1 cellular context compared by ENCODE assay signal in genomic region chr11:61609000-61609969, GRCh38.
TF ChIP-seq lines count a peak whose summit lies in the region.

No MANE protein-coding gene starts in this region.

TF ChIP-seq in HepG2, 621 proteins besides CTCF, POLR2A, EP300 and RAD21 (continued from another document and continues in another):
- no peak for TF ChIP-seq KAT7 (CRISPR knock-in tag; IDR thresholded peaks at IDR 0.05; ENCODE audit: borderline replicate concordance)
- TF ChIP-seq ZNF263 (CRISPR knock-in tag; IDR thresholded peaks at IDR 0.05) = no peak; the same call in 1 of the 2 replicates
- TF ChIP-seq HNRNPUL1 (IDR thresholded peaks at IDR 0.05; ENCODE audit: low read depth, low read length) = no peak
- TF ChIP-seq RFX5 (IDR thresholded peaks at IDR 0.05; ENCODE audit: low read depth, low read length) = peak; percentile 69; the same call in 1 of the 2 replicates
- no peak for TF ChIP-seq ZNF562 (CRISPR knock-in tag; IDR thresholded peaks at IDR 0.05; ENCODE audit: borderline replicate concordance)
- no peak for TF ChIP-seq ZNF446 (CRISPR knock-in tag; IDR thresholded peaks at IDR 0.05)
- TF ChIP-seq ZNF282 (IDR thresholded peaks at IDR 0.05; ENCODE audit: partially characterized antibody) = no peak
- no peak for TF ChIP-seq SMARCC2 (IDR thresholded peaks at IDR 0.05)
- peak; percentile 88; the same call in 1 of the 2 replicates for TF ChIP-seq MEIS1 (CRISPR knock-in tag; IDR thresholded peaks at IDR 0.05; ENCODE audit: borderline replicate concordance)
- peak; percentile 57; the same call in 1 of the 2 replicates for TF ChIP-seq ZNF33A (CRISPR knock-in tag; IDR thresholded peaks at IDR 0.05; ENCODE audit: borderline replicate concordance)
- TF ChIP-seq, protein P1, sequence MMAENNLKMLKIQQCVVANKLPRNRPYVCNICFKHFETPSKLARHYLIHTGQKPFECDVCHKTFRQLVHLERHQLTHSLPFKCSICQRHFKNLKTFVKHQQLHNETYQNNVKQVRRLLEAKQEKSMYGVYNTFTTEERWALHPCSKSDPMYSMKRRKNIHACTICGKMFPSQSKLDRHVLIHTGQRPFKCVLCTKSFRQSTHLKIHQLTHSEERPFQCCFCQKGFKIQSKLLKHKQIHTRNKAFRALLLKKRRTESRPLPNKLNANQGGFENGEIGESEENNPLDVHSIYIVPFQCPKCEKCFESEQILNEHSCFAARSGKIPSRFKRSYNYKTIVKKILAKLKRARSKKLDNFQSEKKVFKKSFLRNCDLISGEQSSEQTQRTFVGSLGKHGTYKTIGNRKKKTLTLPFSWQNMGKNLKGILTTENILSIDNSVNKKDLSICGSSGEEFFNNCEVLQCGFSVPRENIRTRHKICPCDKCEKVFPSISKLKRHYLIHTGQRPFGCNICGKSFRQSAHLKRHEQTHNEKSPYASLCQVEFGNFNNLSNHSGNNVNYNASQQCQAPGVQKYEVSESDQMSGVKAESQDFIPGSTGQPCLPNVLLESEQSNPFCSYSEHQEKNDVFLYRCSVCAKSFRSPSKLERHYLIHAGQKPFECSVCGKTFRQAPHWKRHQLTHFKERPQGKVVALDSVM (CRISPR knock-in tag; IDR thresholded peaks at IDR 0.05) = peak; percentile 85
- no peak for TF ChIP-seq ZSCAN30 (CRISPR knock-in tag; IDR thresholded peaks at IDR 0.05)
- no peak for TF ChIP-seq ZNF782 (CRISPR knock-in tag; IDR thresholded peaks at IDR 0.05; ENCODE audit: borderline replicate concordance)
- TF ChIP-seq FOXM1 (CRISPR knock-in tag; IDR thresholded peaks at IDR 0.05) = no peak
- no peak for TF ChIP-seq RBM22 (optimal IDR thresholded peaks at IDR 0.05; ENCODE audit: low read length)
- peak; percentile 51; the same call in 1 of the 2 replicates for TF ChIP-seq THRA (CRISPR knock-in tag; IDR thresholded peaks at IDR 0.05; ENCODE audit: borderline replicate concordance)
- peak; percentile 99 for TF ChIP-seq PITX1 (CRISPR knock-in tag; IDR thresholded peaks at IDR 0.05)
- no peak for TF ChIP-seq ZKSCAN1 (IDR thresholded peaks at IDR 0.05; ENCODE audit: low read length)
- TF ChIP-seq SUZ12 (IDR thresholded peaks at IDR 0.05; ENCODE audit: low read depth, low read length) = no peak
- TF ChIP-seq PRDM10 (CRISPR knock-in tag; IDR thresholded peaks at IDR 0.05; ENCODE audit: low read depth) = no peak
- TF ChIP-seq ELF4 (CRISPR knock-in tag; IDR thresholded peaks at IDR 0.05; ENCODE audit: borderline replicate concordance) = no peak
- TF ChIP-seq ZNF605 (CRISPR knock-in tag; IDR thresholded peaks at IDR 0.05) = peak; percentile 94
- TF ChIP-seq ZNF644 (CRISPR knock-in tag; IDR thresholded peaks at IDR 0.05; ENCODE audit: low read depth) = peak; percentile 72
- peak; percentile 53; the same call in 1 of the 2 replicates for TF ChIP-seq HNF4G (IDR thresholded peaks at IDR 0.05; ENCODE audit: borderline replicate concordance, low read depth, low read length)
- TF ChIP-seq HNF4G (CRISPR knock-in tag; IDR thresholded peaks at IDR 0.05; ENCODE audit: borderline replicate concordance, low read depth) = peak; percentile 50; the same call in 1 of the 2 replicates
- no peak for TF ChIP-seq ZNF552 (CRISPR knock-in tag; IDR thresholded peaks at IDR 0.05; ENCODE audit: borderline replicate concordance)
- no peak for TF ChIP-seq PLRG1 (conservative IDR thresholded peaks at IDR 0.05)
- 0 out of 2 replicates have a peak, but pooled peaks have one; percentile 70 for TF ChIP-seq HOXA9 (CRISPR knock-in tag; IDR thresholded peaks at IDR 0.05; ENCODE audit: borderline replicate concordance)
- no peak for TF ChIP-seq SMC3 (IDR thresholded peaks at IDR 0.05; ENCODE audit: low read length)
- TF ChIP-seq GLI4 (CRISPR knock-in tag; IDR thresholded peaks at IDR 0.05; ENCODE audit: borderline replicate concordance) = peak; percentile 80; the same call in 1 of the 2 replicates
- TF ChIP-seq, protein P2, sequence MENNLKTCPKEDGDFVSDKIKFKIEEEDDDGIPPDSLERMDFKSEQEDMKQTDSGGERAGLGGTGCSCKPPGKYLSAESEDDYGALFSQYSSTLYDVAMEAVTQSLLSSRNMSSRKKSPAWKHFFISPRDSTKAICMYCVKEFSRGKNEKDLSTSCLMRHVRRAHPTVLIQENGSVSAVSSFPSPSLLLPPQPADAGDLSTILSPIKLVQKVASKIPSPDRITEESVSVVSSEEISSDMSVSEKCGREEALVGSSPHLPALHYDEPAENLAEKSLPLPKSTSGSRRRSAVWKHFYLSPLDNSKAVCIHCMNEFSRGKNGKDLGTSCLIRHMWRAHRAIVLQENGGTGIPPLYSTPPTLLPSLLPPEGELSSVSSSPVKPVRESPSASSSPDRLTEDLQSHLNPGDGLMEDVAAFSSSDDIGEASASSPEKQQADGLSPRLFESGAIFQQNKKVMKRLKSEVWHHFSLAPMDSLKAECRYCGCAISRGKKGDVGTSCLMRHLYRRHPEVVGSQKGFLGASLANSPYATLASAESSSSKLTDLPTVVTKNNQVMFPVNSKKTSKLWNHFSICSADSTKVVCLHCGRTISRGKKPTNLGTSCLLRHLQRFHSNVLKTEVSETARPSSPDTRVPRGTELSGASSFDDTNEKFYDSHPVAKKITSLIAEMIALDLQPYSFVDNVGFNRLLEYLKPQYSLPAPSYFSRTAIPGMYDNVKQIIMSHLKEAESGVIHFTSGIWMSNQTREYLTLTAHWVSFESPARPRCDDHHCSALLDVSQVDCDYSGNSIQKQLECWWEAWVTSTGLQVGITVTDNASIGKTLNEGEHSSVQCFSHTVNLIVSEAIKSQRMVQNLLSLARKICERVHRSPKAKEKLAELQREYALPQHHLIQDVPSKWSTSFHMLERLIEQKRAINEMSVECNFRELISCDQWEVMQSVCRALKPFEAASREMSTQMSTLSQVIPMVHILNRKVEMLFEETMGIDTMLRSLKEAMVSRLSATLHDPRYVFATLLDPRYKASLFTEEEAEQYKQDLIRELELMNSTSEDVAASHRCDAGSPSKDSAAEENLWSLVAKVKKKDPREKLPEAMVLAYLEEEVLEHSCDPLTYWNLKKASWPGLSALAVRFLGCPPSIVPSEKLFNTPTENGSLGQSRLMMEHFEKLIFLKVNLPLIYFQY (CRISPR knock-in tag; IDR thresholded peaks at IDR 0.05; ENCODE audit: borderline replicate concordance) = peak; percentile 76; the same call in 1 of the 2 replicates
- peak; percentile 11; the same call in 1 of the 2 replicates for TF ChIP-seq KDM2A (CRISPR knock-in tag; IDR thresholded peaks at IDR 0.05; ENCODE audit: borderline replicate concordance, low read depth)
- TF ChIP-seq ZNF274 (CRISPR knock-in tag; IDR thresholded peaks at IDR 0.05) = peak; percentile 65; the same call in 1 of the 2 replicates
- TF ChIP-seq NONO (IDR thresholded peaks at IDR 0.05) = no peak
- peak; percentile 91 for TF ChIP-seq NONO (CRISPR knock-in tag; conservative IDR thresholded peaks at IDR 0.05)
- TF ChIP-seq ZNF75D (CRISPR knock-in tag; IDR thresholded peaks at IDR 0.05; ENCODE audit: borderline replicate concordance) = no peak
- TF ChIP-seq BORCS8-MEF2B (CRISPR knock-in tag; IDR thresholded peaks at IDR 0.05) = 0 out of 2 replicates have a peak, but pooled peaks have one; percentile 30
- peak; percentile 71; the same call in 1 of the 2 replicates for TF ChIP-seq ZBTB7A (CRISPR knock-in tag; IDR thresholded peaks at IDR 0.05)
- no peak for TF ChIP-seq ZNF124 (CRISPR knock-in tag; IDR thresholded peaks at IDR 0.05)
- TF ChIP-seq ZNF772 (CRISPR knock-in tag; IDR thresholded peaks at IDR 0.05) = peak; percentile 81
- TF ChIP-seq NR2F2 (IDR thresholded peaks at IDR 0.05; ENCODE audit: borderline replicate concordance, low read depth) = peak; percentile 84
- TF ChIP-seq ZMYM3 (CRISPR knock-in tag; IDR thresholded peaks at IDR 0.05) = peak; percentile 94
- no peak for TF ChIP-seq MAZ (IDR thresholded peaks at IDR 0.05; ENCODE audit: borderline replicate concordance, low read depth, low read length)
- TF ChIP-seq MAZ (CRISPR knock-in tag; IDR thresholded peaks at IDR 0.05; ENCODE audit: low read depth) = peak; percentile 80; the same call in 1 of the 2 replicates
- TF ChIP-seq KLF15 (CRISPR knock-in tag; IDR thresholded peaks at IDR 0.05; ENCODE audit: borderline replicate concordance) = no peak
- TF ChIP-seq ZNF883 (CRISPR knock-in tag; IDR thresholded peaks at IDR 0.05; ENCODE audit: not compliant biosample characterization) = peak; percentile 63
- peak; percentile 70 for TF ChIP-seq POLR2G (IDR thresholded peaks at IDR 0.05; ENCODE audit: low read depth, low read length)
- TF ChIP-seq, protein P3, sequence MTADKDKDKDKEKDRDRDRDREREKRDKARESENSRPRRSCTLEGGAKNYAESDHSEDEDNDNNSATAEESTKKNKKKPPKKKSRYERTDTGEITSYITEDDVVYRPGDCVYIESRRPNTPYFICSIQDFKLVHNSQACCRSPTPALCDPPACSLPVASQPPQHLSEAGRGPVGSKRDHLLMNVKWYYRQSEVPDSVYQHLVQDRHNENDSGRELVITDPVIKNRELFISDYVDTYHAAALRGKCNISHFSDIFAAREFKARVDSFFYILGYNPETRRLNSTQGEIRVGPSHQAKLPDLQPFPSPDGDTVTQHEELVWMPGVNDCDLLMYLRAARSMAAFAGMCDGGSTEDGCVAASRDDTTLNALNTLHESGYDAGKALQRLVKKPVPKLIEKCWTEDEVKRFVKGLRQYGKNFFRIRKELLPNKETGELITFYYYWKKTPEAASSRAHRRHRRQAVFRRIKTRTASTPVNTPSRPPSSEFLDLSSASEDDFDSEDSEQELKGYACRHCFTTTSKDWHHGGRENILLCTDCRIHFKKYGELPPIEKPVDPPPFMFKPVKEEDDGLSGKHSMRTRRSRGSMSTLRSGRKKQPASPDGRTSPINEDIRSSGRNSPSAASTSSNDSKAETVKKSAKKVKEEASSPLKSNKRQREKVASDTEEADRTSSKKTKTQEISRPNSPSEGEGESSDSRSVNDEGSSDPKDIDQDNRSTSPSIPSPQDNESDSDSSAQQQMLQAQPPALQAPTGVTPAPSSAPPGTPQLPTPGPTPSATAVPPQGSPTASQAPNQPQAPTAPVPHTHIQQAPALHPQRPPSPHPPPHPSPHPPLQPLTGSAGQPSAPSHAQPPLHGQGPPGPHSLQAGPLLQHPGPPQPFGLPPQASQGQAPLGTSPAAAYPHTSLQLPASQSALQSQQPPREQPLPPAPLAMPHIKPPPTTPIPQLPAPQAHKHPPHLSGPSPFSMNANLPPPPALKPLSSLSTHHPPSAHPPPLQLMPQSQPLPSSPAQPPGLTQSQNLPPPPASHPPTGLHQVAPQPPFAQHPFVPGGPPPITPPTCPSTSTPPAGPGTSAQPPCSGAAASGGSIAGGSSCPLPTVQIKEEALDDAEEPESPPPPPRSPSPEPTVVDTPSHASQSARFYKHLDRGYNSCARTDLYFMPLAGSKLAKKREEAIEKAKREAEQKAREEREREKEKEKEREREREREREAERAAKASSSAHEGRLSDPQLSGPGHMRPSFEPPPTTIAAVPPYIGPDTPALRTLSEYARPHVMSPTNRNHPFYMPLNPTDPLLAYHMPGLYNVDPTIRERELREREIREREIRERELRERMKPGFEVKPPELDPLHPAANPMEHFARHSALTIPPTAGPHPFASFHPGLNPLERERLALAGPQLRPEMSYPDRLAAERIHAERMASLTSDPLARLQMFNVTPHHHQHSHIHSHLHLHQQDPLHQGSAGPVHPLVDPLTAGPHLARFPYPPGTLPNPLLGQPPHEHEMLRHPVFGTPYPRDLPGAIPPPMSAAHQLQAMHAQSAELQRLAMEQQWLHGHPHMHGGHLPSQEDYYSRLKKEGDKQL (CRISPR knock-in tag; IDR thresholded peaks at IDR 0.05; ENCODE audit: low read depth) = peak; percentile 76
- TF ChIP-seq, protein P4, sequence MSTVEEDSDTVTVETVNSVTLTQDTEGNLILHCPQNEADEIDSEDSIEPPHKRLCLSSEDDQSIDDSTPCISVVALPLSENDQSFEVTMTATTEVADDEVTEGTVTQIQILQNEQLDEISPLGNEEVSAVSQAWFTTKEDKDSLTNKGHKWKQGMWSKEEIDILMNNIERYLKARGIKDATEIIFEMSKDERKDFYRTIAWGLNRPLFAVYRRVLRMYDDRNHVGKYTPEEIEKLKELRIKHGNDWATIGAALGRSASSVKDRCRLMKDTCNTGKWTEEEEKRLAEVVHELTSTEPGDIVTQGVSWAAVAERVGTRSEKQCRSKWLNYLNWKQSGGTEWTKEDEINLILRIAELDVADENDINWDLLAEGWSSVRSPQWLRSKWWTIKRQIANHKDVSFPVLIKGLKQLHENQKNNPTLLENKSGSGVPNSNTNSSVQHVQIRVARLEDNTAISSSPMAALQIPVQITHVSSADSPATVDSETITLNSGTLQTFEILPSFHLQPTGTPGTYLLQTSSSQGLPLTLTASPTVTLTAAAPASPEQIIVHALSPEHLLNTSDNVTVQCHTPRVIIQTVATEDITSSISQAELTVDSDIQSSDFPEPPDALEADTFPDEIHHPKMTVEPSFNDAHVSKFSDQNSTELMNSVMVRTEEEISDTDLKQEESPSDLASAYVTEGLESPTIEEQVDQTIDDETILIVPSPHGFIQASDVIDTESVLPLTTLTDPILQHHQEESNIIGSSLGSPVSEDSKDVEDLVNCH (CRISPR knock-in tag; IDR thresholded peaks at IDR 0.05) = 0 out of 2 replicates have a peak, but pooled peaks have one; percentile 6
- peak; percentile 71 for TF ChIP-seq ZNF768 (CRISPR knock-in tag; IDR thresholded peaks at IDR 0.05)
